7 cellular contexts compared by ENCODE assay signal in genomic region chr13:27362064-27362751, GRCh38.
DNase-seq lines count a peak whose midpoint lies in the region; ATAC-seq, FAIRE-seq and TF ChIP-seq lines count a peak whose summit lies in the region.

No MANE protein-coding gene starts in this region.

- DNase-seq in GM12891 (ENCODE audit: insufficient read length, low spot score) (peak; percentile 81), NCI-H2107 treated with DMSO at 0.1 percent for 48 hours (lab: John Stamatoyannopoulos, UW; ENCODE audit: unreplicated experiment) (peak; percentile 73), bronchial epithelial cell (ENCODE audit: low read depth) (peak; percentile 52), iris pigment epithelial cell (ENCODE audit: low read depth) (peak; percentile 71), spleen (peak; percentile 95)

- H3K27ac ChIP-seq in spleen: no peak overlapping the region

- H3K27me3 ChIP-seq in bronchial epithelial cell (ENCODE audit: control insufficient read depth, insufficient read depth, low read length): peaks cover 7% of the 10 kb centered on the region
- H3K27me3 ChIP-seq in spleen (replicated peaks in 1 of 7): peaks cover 0 to 54% (median 4%) of the 10 kb centered on the region in 7 donors

- ATAC-seq in HG02840 (IDR thresholded peaks at IDR 0.05; ENCODE audit: low FRiP score, unreplicated experiment): peak; percentile 59

- H3K36me3 ChIP-seq in bronchial epithelial cell (ENCODE audit: control insufficient read depth, insufficient read depth, low read length): no peaks in the 10 kb centered on the region
- no peaks in the 10 kb centered on the region for H3K36me3 ChIP-seq in spleen

- peaks cover 0 to 22% (median 9%) of the 10 kb centered on the region in 6 donors for H3K4me1 ChIP-seq in spleen

- 7 to 11% (median 8%) methylated on average over 13 to 36 of the region's 36 CpGs for WGBS in spleen, 5 donors

- TF ChIP-seq POLR2A in GM12891 (IDR thresholded peaks at IDR 0.05; ENCODE audit: low read depth, low read length): no peak
- no peak for TF ChIP-seq POLR2A in spleen (IDR thresholded peaks at IDR 0.05)

- FAIRE-seq in GM12891 (lab: Jason Lieb, UNC): peak; percentile 98
- FAIRE-seq in bronchial epithelial cell (lab: Jason Lieb, UNC): no peak

- no peaks in the 10 kb centered on the region for H3K9me3 ChIP-seq in spleen

- TF ChIP-seq CTCF in WI38 (IDR thresholded peaks at IDR 0.05; ENCODE audit: low read depth, low read length) (peak; percentile 95), bronchial epithelial cell (IDR thresholded peaks at IDR 0.05; ENCODE audit: insufficient read depth, low read length, severe bottlenecking) (peak; percentile 99), spleen (IDR thresholded peaks at IDR 0.05 in 8 of 11, conservative IDR thresholded peaks at IDR 0.05 in 3 of 11) (peak; percentile 75 to 96 (median 91))

- H3K4me3 ChIP-seq in WI38 (ENCODE audit: low read depth, low read length) (peak overlapping the region; percentile 64), bronchial epithelial cell (ENCODE audit: low read depth, low read length) (peak overlapping the region; percentile 11), spleen (peak overlapping the region in 7 of 8 donors; percentile 0 to 65 (median 27))

- intact Hi-C loops in spleen (cut with DNase I; ENCODE audit: low total_unique reads): loop anchor here (5.0 kb wide), 1 partner anchor 620 kb away; no protein-coding TSS in a partner anchor

TF ChIP-seq in GM12891, 5 proteins besides CTCF, POLR2A, EP300 and RAD21:
- no peak for TF ChIP-seq POU2F2 (IDR thresholded peaks at IDR 0.05; ENCODE audit: low read depth, low read length)
- TF ChIP-seq TAF1 (IDR thresholded peaks at IDR 0.05; ENCODE audit: low read depth, low read length): no peak
- TF ChIP-seq PAX5 (IDR thresholded peaks at IDR 0.05; ENCODE audit: insufficient read depth, low read length, severe bottlenecking): no peak
- no peak for TF ChIP-seq SPI1 (IDR thresholded peaks at IDR 0.05; ENCODE audit: low read depth, low read length)
- no peak for TF ChIP-seq POLR2AphosphoS5 (IDR thresholded peaks at IDR 0.05; ENCODE audit: low read depth, low read length)

Comparison
In these comparisons a context has a peak if more than half of its experiments do, and no peak if none do; other contexts are left out.
1. H3K4me3 ChIP-seq: peak in every context shown above with its lines; median percentile 64 in WI38; 27 in spleen; 11 in bronchial epithelial cell.